9 cellular contexts compared by ENCODE assay signal in genomic region chr6:113690255-113690956, GRCh38.
A peak's percentile ranks its signal among the peaks of the same experiment; 100 is the strongest.
DNase-seq lines count a peak whose midpoint lies in the region; ATAC-seq, FAIRE-seq and TF ChIP-seq lines count a peak whose summit lies in the region.
"Had no signal": no experiment of that assay in that cellular context is flagged by ENCODE, and none has a peak within 500 bp of the region (broad histone marks: within the 10 kb centered on the region; RNA-seq: fewer than 3 reads in every experiment).

No MANE protein-coding gene starts in this region.

- TF ChIP-seq CTCF in astrocyte of the spinal cord (IDR thresholded peaks at IDR 0.05; ENCODE audit: low read depth, low read length) (no peak), type B pancreatic cell (conservative IDR thresholded peaks at IDR 0.05) (no peak), kidney (IDR thresholded peaks at IDR 0.05; ENCODE audit: borderline replicate concordance, extremely low read depth, insufficient read depth) (no peak)

- in situ Hi-C loops in astrocyte of the spinal cord (cut with HindIII; ENCODE audit: low sequenced_read_pairs), result no loop called here

- H3K9me3 ChIP-seq in kidney (ENCODE audit: control insufficient read depth in 1 of 2, low read length in 2 of 2), result no peaks in the 10 kb centered on the region

- peak; percentile 47 for ATAC-seq in GM19468 (IDR thresholded peaks at IDR 0.05; ENCODE audit: extremely low read depth, unreplicated experiment)
- ATAC-seq in stimulated activated effector memory CD8-positive, alpha-beta T cell treated with anti-CD3 and anti-CD28 coated beads, Interleukin-12 subunit alpha, Interleukin-12 subunit beta, amount 100 ng/mL, for 72 hours, result peak; percentile 51
- no peak for ATAC-seq in effector memory CD8-positive, alpha-beta T cell (replicated peaks)

- no peak overlapping the region for H3K27ac Mint-ChIP-seq in stimulated activated effector memory CD8-positive, alpha-beta T cell treated with anti-CD3 and anti-CD28 coated beads, Interleukin-12 subunit alpha, Interleukin-12 subunit beta, amount 100 ng/mL, for 72 hours
- no peak overlapping the region for H3K27ac Mint-ChIP-seq in type B pancreatic cell
- H3K27ac Mint-ChIP-seq in effector memory CD8-positive, alpha-beta T cell, result no peak overlapping the region

- H3K4me1 Mint-ChIP-seq in stimulated activated effector memory CD8-positive, alpha-beta T cell treated with anti-CD3 and anti-CD28 coated beads, Interleukin-12 subunit alpha, Interleukin-12 subunit beta, amount 100 ng/mL, for 72 hours, result no peaks in the 10 kb centered on the region
- peaks cover 10% of the 10 kb centered on the region for H3K4me1 Mint-ChIP-seq in type B pancreatic cell (ENCODE audit: unreplicated experiment)
- H3K4me1 Mint-ChIP-seq in effector memory CD8-positive, alpha-beta T cell (ENCODE audit: low read depth in 2 of 2), result no peaks in the 10 kb centered on the region

- peak; percentile 31 for DNase-seq in CD1c-positive myeloid dendritic cell (ENCODE audit: extremely low spot score)
- peak; percentile 64 for DNase-seq in HPDE6-E6E7 (ENCODE audit: extremely low spot score)
- DNase-seq in astrocyte of the spinal cord (ENCODE audit: low read depth, low spot score), result peak; percentile 93
- no peak for DNase-seq in stimulated activated effector memory CD8-positive, alpha-beta T cell treated with anti-CD3 and anti-CD28 coated beads, Interleukin-12 subunit alpha, Interleukin-12 subunit beta, amount 100 ng/mL, for 72 hours (ENCODE audit: low spot score in 2 of 2)
- DNase-seq in type B pancreatic cell (ENCODE audit: extremely low spot score, unreplicated experiment), result no peak
- no peak for DNase-seq in effector memory CD8-positive, alpha-beta T cell
- no peak for DNase-seq in kidney

- intact Hi-C loops in kidney (cut with DNase I), result no loop called here

- H3K27me3 Mint-ChIP-seq in type B pancreatic cell, result no peaks in the 10 kb centered on the region
- no peaks in the 10 kb centered on the region for H3K27me3 Mint-ChIP-seq in effector memory CD8-positive, alpha-beta T cell

- no peak overlapping the region for H3K4me3 ChIP-seq in astrocyte of the spinal cord (ENCODE audit: low read depth, low read length)
- H3K4me3 ChIP-seq in kidney (ENCODE audit: low read length in 2 of 2), result no peak overlapping the region

- FAIRE-seq in kidney (lab: Jason Lieb, UNC), result no peak
- FAIRE-seq: colon had no signal

- H3K36me3 Mint-ChIP-seq in stimulated activated effector memory CD8-positive, alpha-beta T cell treated with anti-CD3 and anti-CD28 coated beads, Interleukin-12 subunit alpha, Interleukin-12 subunit beta, amount 100 ng/mL, for 72 hours, result no peaks in the 10 kb centered on the region
- H3K36me3 Mint-ChIP-seq in type B pancreatic cell, result no peaks in the 10 kb centered on the region
- no peaks in the 10 kb centered on the region for H3K36me3 Mint-ChIP-seq in effector memory CD8-positive, alpha-beta T cell (ENCODE audit: insufficient read depth)

- H3K4me3 Mint-ChIP-seq in stimulated activated effector memory CD8-positive, alpha-beta T cell treated with anti-CD3 and anti-CD28 coated beads, Interleukin-12 subunit alpha, Interleukin-12 subunit beta, amount 100 ng/mL, for 72 hours, result no peak overlapping the region
- H3K4me3 Mint-ChIP-seq in type B pancreatic cell, result no peak overlapping the region
- no peak overlapping the region for H3K4me3 Mint-ChIP-seq in effector memory CD8-positive, alpha-beta T cell

- H3K36me3 ChIP-seq in kidney (ENCODE audit: control insufficient read depth in 1 of 2, insufficient read depth in 2 of 2, low read length in 2 of 2), result no peaks in the 10 kb centered on the region

- H3K9ac ChIP-seq in kidney (ENCODE audit: low read length in 2 of 2), result no peak overlapping the region

- H3K27ac ChIP-seq in kidney (ENCODE audit: low read depth in 2 of 2, low read length in 2 of 2), result no peak overlapping the region

- H3K4me1 ChIP-seq in kidney (ENCODE audit: control insufficient read depth in 1 of 2, insufficient read depth in 1 of 2, low read depth in 1 of 2, low read length in 2 of 2), result no peaks in the 10 kb centered on the region

- no peaks in the 10 kb centered on the region for H3K9me3 Mint-ChIP-seq in stimulated activated effector memory CD8-positive, alpha-beta T cell treated with anti-CD3 and anti-CD28 coated beads, Interleukin-12 subunit alpha, Interleukin-12 subunit beta, amount 100 ng/mL, for 72 hours
- peaks cover 15% of the 10 kb centered on the region for H3K9me3 Mint-ChIP-seq in type B pancreatic cell
- H3K9me3 Mint-ChIP-seq in effector memory CD8-positive, alpha-beta T cell, result no peaks in the 10 kb centered on the region

Comparison
In these comparisons a context has a peak if more than half of its experiments do, and no peak if none do; other contexts are left out.
1. DNase-seq: peak in CD1c-positive myeloid dendritic cell (single experiment), HPDE6-E6E7 (single experiment) and astrocyte of the spinal cord (single experiment); none in stimulated activated effector memory CD8-positive, alpha-beta T cell treated with anti-CD3 and anti-CD28 coated beads, Interleukin-12 subunit alpha, Interleukin-12 subunit beta, amount 100 ng/mL, for 72 hours (0 of 2), type B pancreatic cell (single experiment), effector memory CD8-positive, alpha-beta T cell (0 of 3) and kidney (single experiment).